Comparison of ENCODE assay signal across 13 cellular contexts in the genomic region with DNA sequence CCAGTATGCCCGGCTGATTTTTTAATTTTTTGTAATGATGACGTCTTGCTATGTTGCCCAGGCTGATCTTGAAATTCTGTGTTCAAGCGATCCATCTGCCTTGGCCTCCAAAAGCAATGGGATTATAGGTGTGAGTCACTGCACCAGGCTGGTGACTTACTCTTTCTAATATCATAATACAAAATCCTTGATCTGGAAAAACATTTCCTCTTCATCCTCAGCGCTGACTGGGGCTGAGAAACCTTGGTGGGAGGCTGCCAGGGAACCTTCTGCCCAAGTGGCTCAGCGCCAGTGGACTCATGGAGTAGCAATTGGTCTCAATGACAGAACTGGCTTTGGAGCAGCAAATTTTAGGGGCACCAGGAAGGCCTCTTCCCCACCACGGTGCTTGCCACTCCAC.
"Had no signal": no experiment of that assay in that cellular context is flagged by ENCODE, and none has a peak within 500 bp of the region (broad histone marks: within the 10 kb centered on the region; RNA-seq: fewer than 3 reads in every experiment).

No MANE protein-coding gene starts in this region.

- H3K27ac ChIP-seq: breast epithelium, colonic mucosa, heart right ventricle, ovary, thyroid gland, VCaP had no signal

- H3K36me3 ChIP-seq: breast epithelium, colonic mucosa, heart right ventricle, ovary, thyroid gland had no signal

- H3K9me3 ChIP-seq: breast epithelium, colonic mucosa, heart right ventricle, ovary, thyroid gland had no signal

- DNase-seq: activated CD4-positive, alpha-beta T cell treated with anti-CD3 and anti-CD28 coated beads for 36 hours; activated naive CD4-positive, alpha-beta T cell treated with anti-CD3 and anti-CD28 coated beads, Interleukin-2, amount 10 ng/mL, durations not matched to agents 7 days and 5 days; anterior cingulate cortex; colonic mucosa; effector CD4-positive, alpha-beta T cell; heart right ventricle; ovary; stimulated activated CD4-positive, alpha-beta T cell treated with anti-CD3 and anti-CD28 coated beads, Interleukin-15, amount 100 ng/mL, for 24 hours; stimulated activated CD4-positive, alpha-beta T cell treated with anti-CD3 and anti-CD28 coated beads, Interleukin-4, amount 100 ng/mL, for 24 hours; thyroid gland had no signal

- ATAC-seq: activated CD4-positive, alpha-beta T cell treated with anti-CD3 and anti-CD28 coated beads for 36 hours; heart right ventricle had no signal

- H3K27me3 Mint-ChIP-seq: activated CD4-positive, alpha-beta T cell treated with anti-CD3 and anti-CD28 coated beads for 36 hours had no signal

- H3K9me3 Mint-ChIP-seq: activated naive CD4-positive, alpha-beta T cell treated with anti-CD3 and anti-CD28 coated beads, Interleukin-2, amount 10 ng/mL, durations not matched to agents 7 days and 5 days; activated T-helper 1 cell treated with anti-CD3 and anti-CD28 coated beads, Interleukin-12 subunit alpha, Interleukin-12 subunit beta, Interleukin-2, Interleukin-4 antibody, amounts not matched to agents 30 ng/mL and 10 ng/mL and 1 ng/mL, durations not matched to agents 14 hours and 24 hours and 36 hours had no signal

- H3K27me3 ChIP-seq: breast epithelium, colonic mucosa, heart right ventricle, ovary, thyroid gland had no signal

- H3K4me3 ChIP-seq: breast epithelium, colonic mucosa, heart right ventricle, ovary, thyroid gland had no signal

- H3K27ac Mint-ChIP-seq: activated CD4-positive, alpha-beta T cell treated with anti-CD3 and anti-CD28 coated beads for 36 hours; activated naive CD4-positive, alpha-beta T cell treated with anti-CD3 and anti-CD28 coated beads, Interleukin-2, amount 10 ng/mL, durations not matched to agents 7 days and 5 days; activated T-helper 1 cell treated with anti-CD3 and anti-CD28 coated beads, Interleukin-12 subunit alpha, Interleukin-12 subunit beta, Interleukin-2, Interleukin-4 antibody, amounts not matched to agents 30 ng/mL and 10 ng/mL and 1 ng/mL, durations not matched to agents 14 hours and 24 hours and 36 hours had no signal

- H3K4me3 Mint-ChIP-seq: activated CD4-positive, alpha-beta T cell treated with anti-CD3 and anti-CD28 coated beads for 36 hours; activated naive CD4-positive, alpha-beta T cell treated with anti-CD3 and anti-CD28 coated beads, Interleukin-2, amount 10 ng/mL, durations not matched to agents 7 days and 5 days; activated T-helper 1 cell treated with anti-CD3 and anti-CD28 coated beads, Interleukin-12 subunit alpha, Interleukin-12 subunit beta, Interleukin-2, Interleukin-4 antibody, amounts not matched to agents 30 ng/mL and 10 ng/mL and 1 ng/mL, durations not matched to agents 14 hours and 24 hours and 36 hours had no signal

- H3K4me1 ChIP-seq: breast epithelium had no signal
